24 cellular contexts compared by ENCODE assay signal in genomic region chr2:76252704-76253103, GRCh38.
A peak's percentile ranks its signal among the peaks of the same experiment; 100 is the strongest.
DNase-seq lines count a peak whose midpoint lies in the region; ATAC-seq, FAIRE-seq and TF ChIP-seq lines count a peak whose summit lies in the region.
"Had no signal": no experiment of that assay in that cellular context is flagged by ENCODE, and none has a peak within 500 bp of the region (broad histone marks: within the 10 kb centered on the region; RNA-seq: fewer than 3 reads in every experiment).

No MANE protein-coding gene starts in this region.

- peak overlapping the region; percentile 13; the same call in 1 of the 2 replicates for H3K27ac ChIP-seq in BLaER1
- H3K27ac ChIP-seq in GM12878 (ENCODE audit: control insufficient read depth, insufficient read depth) = no peak overlapping the region
- no peak overlapping the region for H3K27ac ChIP-seq in smooth muscle cell (ENCODE audit: low read depth)
- H3K27ac ChIP-seq: 22Rv1, A549 had no signal

- H3K4me2 ChIP-seq in BLaER1 (no peak overlapping the region), GM12878 (ENCODE audit: control insufficient read depth, insufficient read depth) (no peak overlapping the region), smooth muscle cell (no peak overlapping the region)
- H3K4me2 ChIP-seq: A549 had no signal

- H3K4me3 ChIP-seq in BLaER1 = no peak overlapping the region
- H3K4me3 ChIP-seq in GM12878 = no peak overlapping the region
- H3K4me3 ChIP-seq in smooth muscle cell = no peak overlapping the region
- H3K4me3 ChIP-seq: A549 had no signal

- no peaks in the 10 kb centered on the region for H4K20me1 ChIP-seq in BLaER1
- H4K20me1 ChIP-seq in GM12878 (ENCODE audit: control insufficient read depth, insufficient read depth) = no peaks in the 10 kb centered on the region
- no peaks in the 10 kb centered on the region for H4K20me1 ChIP-seq in smooth muscle cell (ENCODE audit: low read depth)

- ATAC-seq in GM12878 = peak; percentile 55
- no peak for ATAC-seq in Right ventricle myocardium superior (ENCODE audit: poor library complexity)
- ATAC-seq: A549 had no signal

- TF ChIP-seq CTCF in GM12878 (IDR thresholded peaks at IDR 0.05 in 2 of 3, conservative IDR thresholded peaks at IDR 0.05 in 1 of 3; ENCODE audit: control insufficient read depth in 2 of 3, extremely low read depth in 1 of 3, insufficient read depth in 1 of 3, low read depth in 3 of 3, low read length in 3 of 3) (no peak), smooth muscle cell (IDR thresholded peaks at IDR 0.05; ENCODE audit: borderline replicate concordance, insufficient read depth, poor library complexity, severe bottlenecking) (no peak)

- no peak for TF ChIP-seq POLR2A in GM12878 (IDR thresholded peaks at IDR 0.05; ENCODE audit: low read depth, low read length)

- H3K79me2 ChIP-seq in GM12878 (ENCODE audit: control insufficient read depth, insufficient read depth, low read length) (no peaks in the 10 kb centered on the region), smooth muscle cell (ENCODE audit: low read depth) (no peaks in the 10 kb centered on the region)

- RAD21 ChIA-PET in GM12878 (lab: Charles Lee; ENCODE audit: unreplicated experiment) = no interaction called here

- H3K4me1 ChIP-seq in BLaER1 (0 out of 2 replicates have a peak, but pooled peaks cover 8% of the 10 kb centered on the region), GM12878 (ENCODE audit: control insufficient read depth, insufficient read depth, low read length) (no peaks in the 10 kb centered on the region), smooth muscle cell (ENCODE audit: low read depth) (no peaks in the 10 kb centered on the region)
- H3K4me1 ChIP-seq: A549 had no signal

- no peak for TF ChIP-seq EP300 in GM12878 (IDR thresholded peaks at IDR 0.05; ENCODE audit: borderline replicate concordance in 1 of 2, control insufficient read depth in 1 of 2, low read depth in 2 of 2, low read length in 2 of 2)

- no TSS peak for BruUV-seq in GM12878 (replicated peaks; lab: Mats Ljungman, UMichigan)

- H3K27me3 ChIP-seq in BLaER1 = no peaks in the 10 kb centered on the region
- H3K27me3 ChIP-seq in GM12878 (replicated peaks in 1 of 2; ENCODE audit: control insufficient read depth in 2 of 2, insufficient read depth in 2 of 2, low read length in 1 of 2) = no peaks in the 10 kb centered on the region
- no peaks in the 10 kb centered on the region for H3K27me3 ChIP-seq in smooth muscle cell (ENCODE audit: low read depth)

- FAIRE-seq in GM12878 (lab: Jason Lieb, UNC) = peak; percentile 31
- FAIRE-seq: A549, G401.6, GM12892, GM18507, GM19239 had no signal

- in situ Hi-C loops in GM12878 (cut with MboI) = no loop called here

- DNase-seq in MV-4-11 (lab: John Stamatoyannopoulos, UW) = peak; percentile 36
- DNase-seq in GM12878 (ENCODE audit: low read depth, low spot score) = no peak
- DNase-seq in smooth muscle cell (lab: John Stamatoyannopoulos, UW; ENCODE audit: unreplicated experiment) = no peak
- DNase-seq in Kasumi-1 (lab: John Stamatoyannopoulos, UW) = no peak
- DNase-seq in Right ventricle myocardium superior = no peak
- no peak for DNase-seq in stimulated activated CD8-positive, alpha-beta memory T cell treated with anti-CD3 and anti-CD28 coated beads, Interleukin-4, amount 100 ng/mL, for 48 hours
- DNase-seq: AML-193; C1 segment of cervical spinal cord; CD4-positive, alpha-beta memory T cell; CD4-positive, CD25-positive, alpha-beta regulatory T cell; CD8-positive, alpha-beta memory T cell; COR-L47; DMS 273 treated with DMSO at 0.1 percent for 48 hours; DMS153; DMS53; DMS79; GF-D8 had no signal

- no peaks in the 10 kb centered on the region for H3K9me3 ChIP-seq in BLaER1
- H3K9me3 ChIP-seq in GM12878 (replicated peaks; ENCODE audit: control insufficient read depth, insufficient read depth, low read length) = no peaks in the 10 kb centered on the region
- H3K9me3 ChIP-seq in smooth muscle cell (replicated peaks; ENCODE audit: low read depth) = no peaks in the 10 kb centered on the region

- no peak overlapping the region for H2AFZ ChIP-seq in GM12878 (ENCODE audit: control insufficient read depth, low read depth, low read length)
- peak overlapping the region; percentile 37 for H2AFZ ChIP-seq in smooth muscle cell (ENCODE audit: low read depth)

- CTCF ChIA-PET in GM12878 (lab: Yijun Ruan, JAX) = no interaction called here

- no peak for TF ChIP-seq RAD21 in GM12878 (IDR thresholded peaks at IDR 0.05; ENCODE audit: insufficient read depth, low read depth, low read length)

- H3K36me3 ChIP-seq in BLaER1 = no peaks in the 10 kb centered on the region
- no peaks in the 10 kb centered on the region for H3K36me3 ChIP-seq in GM12878 (ENCODE audit: control insufficient read depth in 2 of 2, insufficient read depth in 2 of 2, low read length in 1 of 2)
- H3K36me3 ChIP-seq in smooth muscle cell (ENCODE audit: low read depth) = no peaks in the 10 kb centered on the region

- SMC1A ChIA-PET in GM12878 (lab: Charles Lee; ENCODE audit: uncharacterized antibody, unreplicated experiment) = no interaction called here

- intact Hi-C loops in GM12878 (cut with micrococcal nuclease; ENCODE audit: unreplicated experiment) = no loop called here
- intact Hi-C loops in Right ventricle myocardium superior (cut with DNase I) = no loop called here

- POLR2A ChIA-PET in GM12878 (lab: Charles Lee) = no interaction called here

- H3K9ac ChIP-seq in BLaER1 = no peak overlapping the region
- H3K9ac ChIP-seq in GM12878 (ENCODE audit: control insufficient read depth, insufficient read depth, low read length) = no peak overlapping the region
- no peak overlapping the region for H3K9ac ChIP-seq in smooth muscle cell (ENCODE audit: low read depth)

- 48% methylated on average over 1 of the region's 1 CpG for WGBS in GM12878 (ENCODE audit: insufficient coverage, insufficient replicate concordance, low lambda C conversion rate, missing lambda C conversion rate)
- 38% methylated on average over 1 of the region's 1 CpG for WGBS in smooth muscle cell (ENCODE audit: low lambda C conversion rate)

- H3F3A ChIP-seq in smooth muscle cell (ENCODE audit: low read depth) = no peaks in the 10 kb centered on the region

TF ChIP-seq in GM12878, 131 proteins besides CTCF, POLR2A, EP300 and RAD21:
- no peak for TF ChIP-seq CUX1 (IDR thresholded peaks at IDR 0.05; ENCODE audit: insufficient replicate concordance, low read depth, low read length)
- TF ChIP-seq NFYA (IDR thresholded peaks at IDR 0.05; ENCODE audit: borderline replicate concordance, low read depth, low read length) = no peak
- TF ChIP-seq MYB (IDR thresholded peaks at IDR 0.05; ENCODE audit: borderline replicate concordance, low read depth, low read length) = no peak
- no peak for TF ChIP-seq RUNX3 (IDR thresholded peaks at IDR 0.05; ENCODE audit: low read length)
- TF ChIP-seq JUNB (IDR thresholded peaks at IDR 0.05) = no peak
- TF ChIP-seq ZNF384 (IDR thresholded peaks at IDR 0.05; ENCODE audit: borderline replicate concordance, low read depth, low read length) = no peak
- TF ChIP-seq DPF2 (IDR thresholded peaks at IDR 0.05) = no peak
- TF ChIP-seq RB1 (IDR thresholded peaks at IDR 0.05; ENCODE audit: borderline replicate concordance) = no peak
- TF ChIP-seq JUND (IDR thresholded peaks at IDR 0.05; ENCODE audit: low read depth, low read length) = no peak
